In the genomic region with DNA sequence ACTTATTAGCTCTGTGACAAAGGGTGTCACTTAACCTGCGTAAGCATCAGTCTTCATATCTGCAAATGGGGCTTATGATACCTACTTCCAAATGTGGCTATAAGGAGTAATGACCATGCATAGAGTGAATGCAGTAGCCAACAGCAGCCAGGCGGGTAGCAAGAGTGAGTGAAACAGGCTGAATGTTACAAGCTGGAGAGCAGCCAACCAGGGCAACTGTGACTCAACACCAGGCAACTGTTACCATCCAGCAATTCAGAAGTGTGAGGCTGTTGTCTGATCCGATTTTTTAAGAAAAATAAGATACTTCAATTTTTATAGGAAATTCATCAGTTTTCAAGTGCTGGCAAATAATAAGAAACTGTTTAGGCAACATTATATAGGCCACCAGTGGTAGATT, we compare ENCODE assay signal across 17 cellular contexts.
DNase-seq lines count a peak whose midpoint lies in the region; ATAC-seq and TF ChIP-seq lines count a peak whose summit lies in the region.
"Had no signal": no experiment of that assay in that cellular context is flagged by ENCODE, and none has a peak within 500 bp of the region (broad histone marks: within the 10 kb centered on the region; RNA-seq: fewer than 3 reads in every experiment).

No MANE protein-coding gene starts in this region.

- DNase-seq in ACHN: peak; percentile 13
- peak; percentile 77 for DNase-seq in HFFc6
- peak; percentile 9 for DNase-seq in astrocyte of the cerebellum (ENCODE audit: low read depth)
- DNase-seq in hepatic stellate cell (ENCODE audit: low spot score): peak; percentile 11
- DNase-seq in NCI-H2029 (lab: John Stamatoyannopoulos, UW): no peak
- DNase-seq in mesenteric fat pad (ENCODE audit: low spot score): no peak
- DNase-seq: activated CD4-positive, CD25-positive, alpha-beta regulatory T cell treated with anti-CD3 and anti-CD28 coated beads, Interleukin-2, amount 50 U/mL, for 72 hours; activated T-cell treated with anti-CD3 and anti-CD28 coated beads, Interleukin-2, amount 50 U/mL, for 4 hours; NCI-H1694 treated with DMSO at 0.1 percent for 48 hours; stimulated activated CD4-positive, alpha-beta T cell treated with anti-CD3 and anti-CD28 coated beads, Interleukin-4, amount 100 ng/mL, for 1 hour had no signal

- no peak overlapping the region for H3K27ac Mint-ChIP-seq in HFFc6
- H3K27ac Mint-ChIP-seq: memory B cell; stimulated activated memory B cell treated with anti-CD40 and anti-IgM and Interleukin-4, amounts not matched to agents 10 μg/mL and 1 μg/mL and 100 μg/mL, for 72 hours had no signal

- no peak overlapping the region for H3K4me3 ChIP-seq in astrocyte of the cerebellum (ENCODE audit: low read depth, low read length)
- H3K4me3 ChIP-seq: psoas muscle, vagina had no signal

- no peaks in the 10 kb centered on the region for H3K9me3 Mint-ChIP-seq in HFFc6
- H3K9me3 Mint-ChIP-seq: memory B cell; stimulated activated memory B cell treated with anti-CD40 and anti-IgM and Interleukin-4, amounts not matched to agents 10 μg/mL and 1 μg/mL and 100 μg/mL, for 72 hours had no signal

- no peak overlapping the region for H3K4me3 Mint-ChIP-seq in HFFc6
- H3K4me3 Mint-ChIP-seq: activated T-cell treated with anti-CD3 and anti-CD28 coated beads, Interleukin-2, amount 50 U/mL, for 4 hours; memory B cell; stimulated activated memory B cell treated with anti-CD40 and anti-IgM and Interleukin-4, amounts not matched to agents 10 μg/mL and 1 μg/mL and 100 μg/mL, for 72 hours had no signal

- peaks cover 11% of the 10 kb centered on the region for H3K4me1 Mint-ChIP-seq in HFFc6 (ENCODE audit: low read depth)
- H3K4me1 Mint-ChIP-seq: memory B cell; stimulated activated memory B cell treated with anti-CD40 and anti-IgM and Interleukin-4, amounts not matched to agents 10 μg/mL and 1 μg/mL and 100 μg/mL, for 72 hours had no signal

- no peak for ATAC-seq in HG02678 (IDR thresholded peaks at IDR 0.05; ENCODE audit: unreplicated experiment)
- ATAC-seq in HG03342 (IDR thresholded peaks at IDR 0.05; ENCODE audit: unreplicated experiment): no peak
- ATAC-seq: activated T-cell treated with anti-CD3 and anti-CD28 coated beads, Interleukin-2, amount 50 U/mL, for 4 hours; HCT116; psoas muscle; stimulated activated memory B cell treated with anti-CD40 and anti-IgM and Interleukin-4, amounts not matched to agents 10 μg/mL and 1 μg/mL and 100 μg/mL, for 72 hours had no signal

- 0 out of 2 replicates have a peak, but pooled peaks have one; percentile 17 for TF ChIP-seq CTCF in HFFc6 (IDR thresholded peaks at IDR 0.05)
- no peak for TF ChIP-seq CTCF in astrocyte of the cerebellum (IDR thresholded peaks at IDR 0.05; ENCODE audit: low read depth, low read length, missing control alignments)

- peaks cover 2% of the 10 kb centered on the region for H3K27me3 Mint-ChIP-seq in HFFc6 (ENCODE audit: insufficient read depth)
- H3K27me3 Mint-ChIP-seq: memory B cell; stimulated activated memory B cell treated with anti-CD40 and anti-IgM and Interleukin-4, amounts not matched to agents 10 μg/mL and 1 μg/mL and 100 μg/mL, for 72 hours had no signal

- H3K36me3 Mint-ChIP-seq in HFFc6 (ENCODE audit: low read depth): no peaks in the 10 kb centered on the region; the same call in 1 of the 2 replicates
- H3K36me3 Mint-ChIP-seq: memory B cell; stimulated activated memory B cell treated with anti-CD40 and anti-IgM and Interleukin-4, amounts not matched to agents 10 μg/mL and 1 μg/mL and 100 μg/mL, for 72 hours had no signal

- in situ Hi-C loops in ACHN (cut with HindIII; ENCODE audit: low pct_ligation_motif_present, low pct_unique_long_range_greater_than_20kb, low sequenced_read_pairs) (no loop called here), astrocyte of the cerebellum (cut with HindIII; ENCODE audit: low sequenced_read_pairs) (no loop called here)

Comparison
In these comparisons a context has a peak if more than half of its experiments do, and no peak if none do; other contexts are left out.
1. DNase-seq: peak in ACHN (single experiment), HFFc6 (single experiment), astrocyte of the cerebellum (single experiment) and hepatic stellate cell (single experiment); none in NCI-H2029 (single experiment) and mesenteric fat pad (single experiment).